21 cellular contexts compared by ENCODE assay signal in the genomic region with DNA sequence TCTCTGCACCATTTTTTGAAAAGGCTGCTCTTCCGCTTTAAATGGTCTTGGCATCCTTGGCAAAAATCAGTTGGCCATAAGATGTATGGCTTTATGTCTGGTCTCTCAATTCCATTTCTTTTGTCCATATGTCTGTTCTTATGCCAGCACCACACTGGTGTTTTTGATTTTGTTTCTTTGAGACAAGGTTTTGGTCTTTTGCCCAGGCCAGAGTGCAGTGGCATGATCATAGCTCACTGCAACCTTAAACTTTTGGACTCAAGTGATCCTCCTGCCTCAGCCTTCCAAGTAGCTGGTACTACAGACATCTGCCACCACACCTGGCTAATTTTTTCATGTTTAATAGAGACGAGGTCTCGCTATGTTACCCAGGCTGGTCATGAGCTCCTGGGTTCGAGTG.
"Had no signal": no experiment of that assay in that cellular context is flagged by ENCODE, and none has a peak within 500 bp of the region (broad histone marks: within the 10 kb centered on the region; RNA-seq: fewer than 3 reads in every experiment).

No MANE protein-coding gene starts in this region.

- H3K9me3 Mint-ChIP-seq: natural killer cell treated with Interleukin-12 subunit alpha and Interleukin-12 subunit beta and Interleukin-15 and Interleukin-18, amount 100 ng/mL, for 72 hours; stimulated activated naive B cell treated with anti-CD40 and anti-IgM and Interleukin-4, amounts not matched to agents 10 μg/mL and 1 μg/mL and 100 μg/mL, for 72 hours had no signal

- H3K27me3 Mint-ChIP-seq: naive thymus-derived CD4-positive, alpha-beta T cell; natural killer cell treated with Interleukin-12 subunit alpha and Interleukin-12 subunit beta and Interleukin-15 and Interleukin-18, amount 100 ng/mL, for 72 hours; stimulated activated naive B cell treated with anti-CD40 and anti-IgM and Interleukin-4, amounts not matched to agents 10 μg/mL and 1 μg/mL and 100 μg/mL, for 72 hours had no signal

- H3K36me3 ChIP-seq: left ventricle myocardium inferior, right atrium auricular region, right lobe of liver, stomach, thyroid gland, transverse colon, upper lobe of left lung, vagina had no signal

- H3K36me3 Mint-ChIP-seq: natural killer cell treated with Interleukin-12 subunit alpha and Interleukin-12 subunit beta and Interleukin-15 and Interleukin-18, amount 100 ng/mL, for 72 hours; stimulated activated naive B cell treated with anti-CD40 and anti-IgM and Interleukin-4, amounts not matched to agents 10 μg/mL and 1 μg/mL and 100 μg/mL, for 72 hours had no signal

- H3K27ac ChIP-seq: left ventricle myocardium inferior, parathyroid adenoma, right atrium auricular region, right lobe of liver, stomach, testis, thyroid gland, transverse colon, upper lobe of left lung, vagina had no signal

- H3K9me3 ChIP-seq: left ventricle myocardium inferior, mucosa of descending colon, right atrium auricular region, right lobe of liver, stomach, testis, thyroid gland, transverse colon, upper lobe of left lung, vagina had no signal

- H3K4me3 ChIP-seq: left ventricle myocardium inferior, lung, mucosa of descending colon, right atrium auricular region, right lobe of liver, smooth muscle cell, stomach, testis, thyroid gland, transverse colon, upper lobe of left lung, vagina had no signal

- H3K27ac Mint-ChIP-seq: naive thymus-derived CD4-positive, alpha-beta T cell; natural killer cell treated with Interleukin-12 subunit alpha and Interleukin-12 subunit beta and Interleukin-15 and Interleukin-18, amount 100 ng/mL, for 72 hours; stimulated activated naive B cell treated with anti-CD40 and anti-IgM and Interleukin-4, amounts not matched to agents 10 μg/mL and 1 μg/mL and 100 μg/mL, for 72 hours had no signal

- H2AFZ ChIP-seq: parathyroid adenoma had no signal

- H3K4me3 Mint-ChIP-seq: naive thymus-derived CD4-positive, alpha-beta T cell; natural killer cell treated with Interleukin-12 subunit alpha and Interleukin-12 subunit beta and Interleukin-15 and Interleukin-18, amount 100 ng/mL, for 72 hours; stimulated activated naive B cell treated with anti-CD40 and anti-IgM and Interleukin-4, amounts not matched to agents 10 μg/mL and 1 μg/mL and 100 μg/mL, for 72 hours had no signal

- H3K9ac ChIP-seq: parathyroid adenoma had no signal

- H3K27me3 ChIP-seq: right atrium auricular region, right lobe of liver, stomach, testis, thyroid gland, transverse colon, upper lobe of left lung, vagina had no signal

- H3K4me2 ChIP-seq: smooth muscle cell had no signal

- DNase-seq: islet precursor cell; left ventricle myocardium inferior; midbrain; mucosa of descending colon; naive thymus-derived CD4-positive, alpha-beta T cell; right lobe of liver; stimulated activated CD4-positive, alpha-beta T cell treated with anti-CD3 and anti-CD28 coated beads, Interleukin-2, amount 100 ng/mL, for 24 hours; stimulated activated CD4-positive, alpha-beta T cell treated with anti-CD3 and anti-CD28 coated beads, Interleukin-4, amount 100 ng/mL, for 1 hour; stimulated activated naive B cell treated with anti-CD40 and anti-IgM and Interleukin-4, amounts not matched to agents 10 μg/mL and 1 μg/mL and 100 μg/mL, for 72 hours; stimulated activated naive CD8-positive, alpha-beta T cell treated with anti-CD3 and anti-CD28 coated beads, Interleukin-15, Interleukin-2, amounts not matched to agents 100 U/mL and 50 U/mL, for 24 hours; stomach; testis; thyroid gland; transverse colon; upper lobe of left lung had no signal

- ATAC-seq: mucosa of descending colon; naive thymus-derived CD4-positive, alpha-beta T cell; natural killer cell treated with Interleukin-12 subunit alpha and Interleukin-12 subunit beta and Interleukin-15 and Interleukin-18, amount 100 ng/mL, for 72 hours; right lobe of liver; stimulated activated naive B cell treated with anti-CD40 and anti-IgM and Interleukin-4, amounts not matched to agents 10 μg/mL and 1 μg/mL and 100 μg/mL, for 72 hours; stimulated activated naive CD8-positive, alpha-beta T cell treated with anti-CD3 and anti-CD28 coated beads, Interleukin-15, Interleukin-2, amounts not matched to agents 100 U/mL and 50 U/mL, for 24 hours had no signal

- H3K79me2 ChIP-seq: parathyroid adenoma had no signal

- H3K4me1 ChIP-seq: left ventricle myocardium inferior, parathyroid adenoma, right atrium auricular region, right lobe of liver, testis, thyroid gland, transverse colon, vagina had no signal

- H3K4me1 Mint-ChIP-seq: stimulated activated naive B cell treated with anti-CD40 and anti-IgM and Interleukin-4, amounts not matched to agents 10 μg/mL and 1 μg/mL and 100 μg/mL, for 72 hours had no signal
